In genomic region chr1:101453844-101454243, GRCh38 we compare ENCODE assay signal across 15 cellular contexts.
DNase-seq lines count a peak whose midpoint lies in the region; ATAC-seq and TF ChIP-seq lines count a peak whose summit lies in the region.
"Had no signal": no experiment of that assay in that cellular context is flagged by ENCODE, and none has a peak within 500 bp of the region (broad histone marks: within the 10 kb centered on the region; RNA-seq: fewer than 3 reads in every experiment).

No MANE protein-coding gene starts in this region.

- no peaks in the 10 kb centered on the region for H3K9me3 Mint-ChIP-seq in T-cell
- H3K9me3 Mint-ChIP-seq: activated T-cell treated with anti-CD3 and anti-CD28 coated beads, Interleukin-2, amount 50 U/mL, for 4 hours had no signal

- peak overlapping the region; percentile 79 to 81 for H3K27ac Mint-ChIP-seq in T-cell

- H3K9me3 ChIP-seq in BE2C = no peaks in the 10 kb centered on the region; the same call in 1 of the 2 replicates
- H3K9me3 ChIP-seq: colonic mucosa, thoracic aorta had no signal

- CTCF ChIA-PET in T-cell (lab: Charles Lee) = interaction anchor here in 1 of 2 donors (0.5 kb wide), 1 partner anchor 532 kb away, joined by 3 read pairs; no protein-coding TSS in a partner anchor

- ATAC-seq in GM19025 (IDR thresholded peaks at IDR 0.05; ENCODE audit: low read depth, unreplicated experiment) = peak; percentile 41
- ATAC-seq in HG02870 (IDR thresholded peaks at IDR 0.05; ENCODE audit: unreplicated experiment) = peak; percentile 50
- peak in 3 of 4 experiments; percentile 68 to 76 (median 69) for ATAC-seq in T-cell (replicated peaks in 1 of 4)

- POLR2A ChIA-PET in T-cell (lab: Charles Lee) = no interaction called here

- peak overlapping the region in 1 of 3 donors; percentile 43 for H3K4me3 Mint-ChIP-seq in T-cell
- H3K4me3 Mint-ChIP-seq: activated T-cell treated with anti-CD3 and anti-CD28 coated beads, Interleukin-2, amount 50 U/mL, for 4 hours had no signal

- DNase-seq in CMK (ENCODE audit: low read depth) = peak; percentile 9
- peak in 2 of 34 experiments; percentile 3 to 5 for DNase-seq in T-cell
- no peak for DNase-seq in GOT3 (lab: John Stamatoyannopoulos, UW)
- DNase-seq in BE2C = no peak
- no peak for DNase-seq in NCI-H82 treated with DMSO at 0.1 percent for 48 hours (lab: John Stamatoyannopoulos, UW; ENCODE audit: unreplicated experiment)
- DNase-seq in effector CD8-positive, alpha-beta T cell (lab: John Stamatoyannopoulos, UW) = no peak
- DNase-seq: activated T-cell treated with anti-CD3 and anti-CD28 coated beads, Interleukin-2, amount 50 U/mL, for 4 hours; colonic mucosa; foreskin melanocyte; NCI-H146; stimulated activated CD4-positive, alpha-beta T cell treated with anti-CD3 and anti-CD28 coated beads, Interleukin-4, amount 100 ng/mL, for 24 hours; T-helper 9 cell had no signal

- H3K36me3 Mint-ChIP-seq in T-cell = no peaks in the 10 kb centered on the region

- H3K4me3 ChIP-seq in BE2C (ENCODE audit: low read depth, low read length) = no peak overlapping the region
- H3K4me3 ChIP-seq: colonic mucosa, thoracic aorta had no signal

- peaks cover 0 to 2% of the 10 kb centered on the region in 2 donors for H3K27me3 Mint-ChIP-seq in T-cell

- TF ChIP-seq CTCF in BE2C (IDR thresholded peaks at IDR 0.05; ENCODE audit: low read depth, low read length) = no peak

- no peaks in the 10 kb centered on the region for H3K36me3 ChIP-seq in BE2C
- H3K36me3 ChIP-seq: colonic mucosa, thoracic aorta had no signal

- peaks cover 14% of the 10 kb centered on the region for H3K4me1 ChIP-seq in BE2C
- H3K4me1 ChIP-seq: colonic mucosa had no signal

- no peaks in the 10 kb centered on the region for H3K27me3 ChIP-seq in BE2C
- H3K27me3 ChIP-seq: colonic mucosa had no signal

- peaks cover 33 to 41% (median 39%) of the 10 kb centered on the region in 3 donors for H3K4me1 Mint-ChIP-seq in T-cell
